Comparison of ENCODE assay signal across 1 cellular context in the genomic region with DNA sequence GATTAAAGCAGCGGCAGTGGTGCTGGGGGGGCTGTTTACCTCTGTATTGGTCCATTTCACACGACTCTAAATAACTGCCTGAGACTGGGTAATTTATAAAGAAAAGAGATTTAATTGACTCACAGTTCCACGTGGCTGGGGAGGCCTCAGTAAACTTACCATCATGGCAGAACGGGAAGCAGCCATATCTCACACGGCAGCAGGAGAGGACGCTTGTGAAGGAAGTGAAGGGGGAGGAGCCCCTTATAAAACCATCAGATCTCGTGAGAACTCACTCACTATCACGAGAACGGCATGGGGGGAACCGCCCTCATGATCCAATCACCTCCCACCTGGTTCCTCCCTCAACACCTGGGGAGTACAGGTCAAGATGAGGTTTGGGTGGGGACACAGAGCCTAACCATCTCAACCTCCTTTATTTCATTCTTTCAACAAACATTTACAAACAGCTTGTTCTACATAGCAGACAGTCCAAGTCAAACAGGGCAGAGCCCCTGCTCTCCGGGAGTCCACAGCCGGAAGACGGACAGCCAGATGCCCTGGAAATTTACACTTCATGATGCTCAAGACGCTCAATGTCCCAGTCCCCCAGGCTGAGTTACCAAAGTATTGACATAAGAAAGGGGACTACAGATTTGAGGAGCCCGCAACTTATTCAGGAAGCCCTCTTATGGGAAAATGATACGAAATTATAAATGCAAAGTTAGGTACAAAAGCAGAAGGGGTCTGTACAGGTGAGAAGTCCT.
A peak's percentile ranks its signal among the peaks of the same experiment; 100 is the strongest.
TF ChIP-seq lines count a peak whose summit lies in the region.

No MANE protein-coding gene starts in this region.

TF ChIP-seq in SK-N-SH, 30 proteins besides CTCF, POLR2A, EP300 and RAD21:
- TF ChIP-seq JUND (IDR thresholded peaks at IDR 0.05) = no peak
- 0 out of 2 replicates have a peak, but pooled peaks have one; percentile 18 for TF ChIP-seq TAF1 (IDR thresholded peaks at IDR 0.05; ENCODE audit: borderline replicate concordance, low read depth, low read length)
- TF ChIP-seq ELF1 (IDR thresholded peaks at IDR 0.05) = no peak
- TF ChIP-seq CHD2 (IDR thresholded peaks at IDR 0.05; ENCODE audit: low read length, partially characterized antibody) = peak; percentile 97
- peak; percentile 81; the same call in 1 of the 2 replicates for TF ChIP-seq ZBTB33 (IDR thresholded peaks at IDR 0.05; ENCODE audit: borderline replicate concordance, low read depth)
- TF ChIP-seq TEAD4 (IDR thresholded peaks at IDR 0.05; ENCODE audit: borderline replicate concordance, insufficient read depth) = no peak
- no peak for TF ChIP-seq SMC3 (IDR thresholded peaks at IDR 0.05; ENCODE audit: low read depth, low read length)
